Comparison of ENCODE assay signal across 8 cellular contexts in the genomic region with DNA sequence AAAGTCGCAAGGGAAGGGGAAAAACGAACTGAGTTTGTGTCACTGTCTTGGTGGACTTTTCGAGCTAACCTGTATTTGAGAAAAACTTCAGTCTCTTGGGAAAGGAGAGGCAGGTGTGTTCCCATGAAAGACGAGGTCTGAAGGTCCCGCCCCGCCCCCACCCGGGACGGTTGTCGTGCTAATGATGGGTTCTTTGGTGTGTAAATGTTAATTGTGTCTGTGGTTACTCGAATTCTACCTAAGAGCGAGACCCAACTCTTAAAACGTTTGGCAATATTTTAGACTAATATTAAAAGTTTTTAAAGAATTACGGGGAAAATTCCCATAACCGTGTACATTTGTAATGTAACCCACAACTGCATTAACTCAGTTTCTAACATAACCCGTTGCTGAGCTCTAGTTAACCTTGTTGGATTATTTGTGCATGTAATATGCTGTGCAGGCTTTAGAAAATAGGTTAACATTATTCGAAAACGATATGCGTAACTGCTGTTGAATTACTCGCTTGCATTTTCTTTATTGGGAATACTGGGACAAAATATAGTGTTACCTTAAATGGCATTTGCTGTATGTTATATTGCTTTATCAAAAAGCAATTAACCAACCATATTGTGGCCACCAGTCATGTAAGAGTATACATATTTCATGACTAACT. TPM values are rescaled to one million over a fixed set of nuclear protein-coding genes. Genes with fewer than 3 reads are reported as not detected.
A peak's percentile ranks its signal among the peaks of the same experiment; 100 is the strongest.
DNase-seq lines count a peak whose midpoint lies in the region; ATAC-seq and TF ChIP-seq lines count a peak whose summit lies in the region.

No MANE protein-coding gene starts in this region.

- H3K27me3 Mint-ChIP-seq in Caco-2 (ENCODE audit: insufficient read depth, unreplicated experiment): no peaks in the 10 kb centered on the region
- peaks cover 11% of the 10 kb centered on the region for H3K27me3 Mint-ChIP-seq in activated T-helper 1 cell treated with anti-CD3 and anti-CD28 coated beads, Interleukin-12 subunit alpha, Interleukin-12 subunit beta, Interleukin-2, Interleukin-4 antibody, amounts not matched to agents 30 ng/mL and 10 ng/mL and 1 ng/mL, durations not matched to agents 14 hours and 24 hours and 36 hours (ENCODE audit: insufficient read depth)

- CTCF ChIA-PET in Caco-2 (lab: Charles Lee): interaction anchor here (1.2 kb wide), 1 partner anchor 162 kb away, joined by 5 read pairs; no protein-coding TSS in a partner anchor

- ATAC-seq in HG03097 (IDR thresholded peaks at IDR 0.05; ENCODE audit: low FRiP score, unreplicated experiment): peak; percentile 6
- no peak for ATAC-seq in HG03135 (IDR thresholded peaks at IDR 0.05; ENCODE audit: unreplicated experiment)
- no peak for ATAC-seq in GM21381 (IDR thresholded peaks at IDR 0.05; ENCODE audit: unreplicated experiment)

- H3K27ac ChIP-seq in iPS DF 6.9 (ENCODE audit: low read length): no peak overlapping the region
- H3K27ac ChIP-seq in skin epidermis: peak overlapping the region in 19 of 21 experiments; percentile 11 to 97 (median 80)

- H3K4me1 ChIP-seq in Caco-2 (peaks cover 12% of the 10 kb centered on the region), iPS DF 6.9 (ENCODE audit: control insufficient read depth, insufficient read depth, low read length) (peaks cover 2% of the 10 kb centered on the region; the same call in 1 of the 2 replicates)

- no peaks in the 10 kb centered on the region for H3K9me3 Mint-ChIP-seq in Caco-2 (ENCODE audit: unreplicated experiment)
- no peaks in the 10 kb centered on the region for H3K9me3 Mint-ChIP-seq in activated T-helper 1 cell treated with anti-CD3 and anti-CD28 coated beads, Interleukin-12 subunit alpha, Interleukin-12 subunit beta, Interleukin-2, Interleukin-4 antibody, amounts not matched to agents 30 ng/mL and 10 ng/mL and 1 ng/mL, durations not matched to agents 14 hours and 24 hours and 36 hours

- H3K4me3 ChIP-seq in Caco-2 (ENCODE audit: low read depth, low read length) (peak overlapping the region; percentile 62), iPS DF 6.9 (ENCODE audit: low read length) (peak overlapping the region; percentile 94), skin epidermis (peak overlapping the region; percentile 71 to 89 (median 77))

- H3K4me1 Mint-ChIP-seq in Caco-2 (ENCODE audit: low read depth, unreplicated experiment): peaks cover 23% of the 10 kb centered on the region
- peaks cover 7% of the 10 kb centered on the region for H3K4me1 Mint-ChIP-seq in activated T-helper 1 cell treated with anti-CD3 and anti-CD28 coated beads, Interleukin-12 subunit alpha, Interleukin-12 subunit beta, Interleukin-2, Interleukin-4 antibody, amounts not matched to agents 30 ng/mL and 10 ng/mL and 1 ng/mL, durations not matched to agents 14 hours and 24 hours and 36 hours (ENCODE audit: low read depth)

- WGBS in iPS DF 6.9 (ENCODE audit: insufficient coverage, insufficient read length): no CpG with 5 or more reads among the region's 19 CpGs

- intact Hi-C loops in Caco-2 (cut with micrococcal nuclease; ENCODE audit: unreplicated experiment): loop anchor here (1.0 to 10.0 kb wide), 5 partner anchors 21 to 259 kb away; a partner anchor contains a TSS
- intact Hi-C loops in activated T-helper 1 cell treated with anti-CD3 and anti-CD28 coated beads, Interleukin-12 subunit alpha, Interleukin-12 subunit beta, Interleukin-2, Interleukin-4 antibody, amounts not matched to agents 30 ng/mL and 10 ng/mL and 1 ng/mL, durations not matched to agents 14 hours and 24 hours and 36 hours (cut with micrococcal nuclease): loop anchor here (1.0 to 10.0 kb wide), 11 partner anchors 86 to 646 kb away; a partner anchor contains a TSS

- peaks cover 24% of the 10 kb centered on the region for H3K36me3 Mint-ChIP-seq in Caco-2 (ENCODE audit: insufficient read depth, unreplicated experiment)
- H3K36me3 Mint-ChIP-seq in activated T-helper 1 cell treated with anti-CD3 and anti-CD28 coated beads, Interleukin-12 subunit alpha, Interleukin-12 subunit beta, Interleukin-2, Interleukin-4 antibody, amounts not matched to agents 30 ng/mL and 10 ng/mL and 1 ng/mL, durations not matched to agents 14 hours and 24 hours and 36 hours (ENCODE audit: low read depth): peaks cover 1% of the 10 kb centered on the region

- H3K36me3 ChIP-seq in Caco-2 (ENCODE audit: control insufficient read depth, insufficient read depth, low read length): no peaks in the 10 kb centered on the region; the same call in 1 of the 2 replicates
- H3K36me3 ChIP-seq in iPS DF 6.9 (ENCODE audit: control insufficient read depth, insufficient read depth, low read length): no peaks in the 10 kb centered on the region

- H3K4me3 Mint-ChIP-seq in Caco-2 (ENCODE audit: unreplicated experiment): peak overlapping the region; percentile 74
- peak overlapping the region; percentile 78 for H3K4me3 Mint-ChIP-seq in activated T-helper 1 cell treated with anti-CD3 and anti-CD28 coated beads, Interleukin-12 subunit alpha, Interleukin-12 subunit beta, Interleukin-2, Interleukin-4 antibody, amounts not matched to agents 30 ng/mL and 10 ng/mL and 1 ng/mL, durations not matched to agents 14 hours and 24 hours and 36 hours

- no peaks in the 10 kb centered on the region for H3K27me3 ChIP-seq in Caco-2 (replicated peaks; ENCODE audit: control insufficient read depth, insufficient read depth, low read length)
- 0 out of 2 replicates have a peak, but pooled peaks cover 1% of the 10 kb centered on the region for H3K27me3 ChIP-seq in iPS DF 6.9 (ENCODE audit: control insufficient read depth, insufficient read depth, low read length)

- peak overlapping the region; percentile 81 for H3K27ac Mint-ChIP-seq in Caco-2 (ENCODE audit: unreplicated experiment)
- no peak overlapping the region for H3K27ac Mint-ChIP-seq in activated T-helper 1 cell treated with anti-CD3 and anti-CD28 coated beads, Interleukin-12 subunit alpha, Interleukin-12 subunit beta, Interleukin-2, Interleukin-4 antibody, amounts not matched to agents 30 ng/mL and 10 ng/mL and 1 ng/mL, durations not matched to agents 14 hours and 24 hours and 36 hours

- DNase-seq in Caco-2 (no peak), iPS DF 6.9 (ENCODE audit: low read depth, low spot score) (no peak), mesenteric fat pad (ENCODE audit: low spot score) (no peak)
- no peak for DNase-seq in activated T-helper 1 cell treated with anti-CD3 and anti-CD28 coated beads, Interleukin-12 subunit alpha, Interleukin-12 subunit beta, Interleukin-2, Interleukin-4 antibody, amounts not matched to agents 30 ng/mL and 10 ng/mL and 1 ng/mL, durations not matched to agents 14 hours and 24 hours and 36 hours (ENCODE audit: low spot score)

- H3K9me3 ChIP-seq in Caco-2 (no peaks in the 10 kb centered on the region), iPS DF 6.9 (ENCODE audit: control insufficient read depth, insufficient read depth, low read length) (no peaks in the 10 kb centered on the region)

- POLR2A ChIA-PET in Caco-2 (lab: Charles Lee): interaction anchor here (0.5 kb wide), 1 partner anchor 146 kb away, joined by 4 read pairs; no protein-coding TSS in a partner anchor

- BruUV-seq in Caco-2 (replicated peaks; lab: Mats Ljungman, UMichigan): TSS peak; percentile 64

- TF ChIP-seq CTCF in Caco-2 (IDR thresholded peaks at IDR 0.05; ENCODE audit: insufficient read depth in 1 of 2, low read depth in 1 of 2, low read length in 1 of 2, severe bottlenecking in 1 of 2, unreplicated experiment in 1 of 2): no peak

RNA-seq across cellular contexts. Expression of a gene that starts 0.8 kb away (rescaled TPM):
- total RNA-seq in Caco-2 (2022): 81.9 and 83.0 TPM in 2 replicates
- total RNA-seq in activated T-helper 1 cell treated with anti-CD3 and anti-CD28 coated beads, Interleukin-12 subunit alpha, Interleukin-12 subunit beta, Interleukin-2, Interleukin-4 antibody, amounts not matched to agents 30 ng/mL and 10 ng/mL and 1 ng/mL, durations not matched to agents 14 hours and 24 hours and 36 hours: 1.2 TPM in 2 replicates
- 13.3 TPM for total RNA-seq in mesenteric fat pad
